ENCODE assay signal across 9 cellular contexts in the genomic region with DNA sequence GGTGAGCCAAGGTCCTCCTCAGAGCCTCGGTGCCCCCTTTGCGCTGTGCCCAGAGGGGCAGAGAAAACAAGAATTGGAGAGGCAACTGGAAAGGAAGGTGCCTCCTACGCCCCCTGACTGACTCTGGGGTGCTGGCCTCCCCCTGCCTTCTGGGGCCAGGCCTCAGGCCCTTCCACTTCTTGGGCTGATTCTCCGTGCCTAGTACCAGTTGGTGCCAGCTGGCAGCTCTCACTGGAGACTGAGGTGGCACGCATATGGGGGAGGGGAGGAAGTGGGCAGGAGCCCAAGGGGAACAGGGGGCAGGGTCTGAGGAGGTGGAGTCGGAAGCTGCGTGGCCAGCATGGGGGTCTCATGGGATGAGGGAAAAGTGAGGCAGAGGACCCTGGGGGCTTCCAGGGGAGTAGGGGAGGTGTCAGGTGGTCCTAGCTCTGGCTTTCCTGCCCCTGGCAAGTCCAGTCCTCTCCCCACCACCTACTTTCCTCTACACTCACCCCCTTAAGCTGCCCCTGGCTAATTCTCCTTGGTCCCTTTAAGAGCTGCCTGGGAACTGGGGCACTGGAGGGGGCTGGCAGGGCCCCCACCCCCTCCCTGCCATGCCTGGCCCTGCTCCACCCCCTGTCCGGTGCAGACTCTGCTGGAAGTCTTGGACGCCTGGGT. TPM values are rescaled to one million over a fixed set of nuclear protein-coding genes. Genes with fewer than 3 reads are reported as not detected.
DNase-seq lines count a peak whose midpoint lies in the region; ATAC-seq and TF ChIP-seq lines count a peak whose summit lies in the region.
"Had no signal": no experiment of that assay in that cellular context is flagged by ENCODE, and none has a peak within 500 bp of the region (broad histone marks: within the 10 kb centered on the region; RNA-seq: fewer than 3 reads in every experiment).

No MANE protein-coding gene starts in this region.

- H3K9me3 ChIP-seq in heart left ventricle (no peaks in the 10 kb centered on the region), right lobe of liver (no peaks in the 10 kb centered on the region), upper lobe of right lung (no peaks in the 10 kb centered on the region)
- H3K9me3 ChIP-seq: esophagus squamous epithelium had no signal

- peak overlapping the region; percentile 71 for H3K4me3 Mint-ChIP-seq in activated T-helper 17 cell treated with anti-CD3 and anti-CD28 coated beads, Interleukin-2, amount 50 U/mL, for 72 hours

- H3K4me1 ChIP-seq in heart left ventricle = peaks cover 5 to 59% (median 15%) of the 10 kb centered on the region in 12 donors
- H3K4me1 ChIP-seq in right lobe of liver = peaks cover 0 to 15% (median 10%) of the 10 kb centered on the region in 4 donors
- peaks cover 26% of the 10 kb centered on the region for H3K4me1 ChIP-seq in upper lobe of right lung

- no peaks in the 10 kb centered on the region for H3K36me3 Mint-ChIP-seq in activated T-helper 17 cell treated with anti-CD3 and anti-CD28 coated beads, Interleukin-2, amount 50 U/mL, for 72 hours (ENCODE audit: low read depth)

- DNase-seq in heart left ventricle (no peak), Right ventricle myocardium inferior (ENCODE audit: missing footprints) (no peak), right lobe of liver (no peak), upper lobe of right lung (no peak), left colon (no peak)
- DNase-seq: esophagus squamous epithelium had no signal

- peaks cover 23% of the 10 kb centered on the region for H3K4me1 Mint-ChIP-seq in activated T-helper 17 cell treated with anti-CD3 and anti-CD28 coated beads, Interleukin-2, amount 50 U/mL, for 72 hours

- ATAC-seq in heart left ventricle = peak in 3 of 4 donors; percentile 7 to 16 (median 12)
- no peak for ATAC-seq in Right ventricle myocardium inferior
- no peak for ATAC-seq in activated T-helper 17 cell treated with anti-CD3 and anti-CD28 coated beads, Interleukin-2, amount 50 U/mL, for 72 hours (replicated peaks)
- ATAC-seq in right lobe of liver = peak; percentile 15 to 51 (median 36)
- peak; percentile 38 for ATAC-seq in upper lobe of right lung
- ATAC-seq in HG03025 (IDR thresholded peaks at IDR 0.05; ENCODE audit: low FRiP score, unreplicated experiment) = no peak
- ATAC-seq in GM19397 (IDR thresholded peaks at IDR 0.05; ENCODE audit: unreplicated experiment) = no peak
- ATAC-seq in left colon = no peak

- H3K36me3 ChIP-seq in heart left ventricle (no peaks in the 10 kb centered on the region), right lobe of liver (no peaks in the 10 kb centered on the region), upper lobe of right lung (no peaks in the 10 kb centered on the region)
- H3K36me3 ChIP-seq: esophagus squamous epithelium had no signal

- H3K27ac Mint-ChIP-seq in activated T-helper 17 cell treated with anti-CD3 and anti-CD28 coated beads, Interleukin-2, amount 50 U/mL, for 72 hours = peak overlapping the region; percentile 89

- TF ChIP-seq CTCF in heart left ventricle (IDR thresholded peaks at IDR 0.05) (no peak), right lobe of liver (IDR thresholded peaks at IDR 0.05) (no peak), upper lobe of right lung (IDR thresholded peaks at IDR 0.05) (no peak)

- H3K27ac ChIP-seq in heart left ventricle = peak overlapping the region in 1 of 12 donors; percentile 18
- H3K27ac ChIP-seq in right lobe of liver = peak overlapping the region in 1 of 3 donors; percentile 27
- H3K27ac ChIP-seq in upper lobe of right lung = peak overlapping the region; percentile 11

- intact Hi-C loops in heart left ventricle (cut with DNase I) = loop anchor here in 9 of 10 donors (1.0 to 10.0 kb wide), 7 partner anchors 45 to 170 kb away; partner anchors contain the start of genes PMF1 (in 1 of the 9) and SLC25A44 (in 1 of the 9)
- intact Hi-C loops in Right ventricle myocardium inferior (cut with DNase I) = loop anchor here (1.0 kb wide), 1 partner anchor 78 kb away; no protein-coding TSS in a partner anchor
- intact Hi-C loops in right lobe of liver (cut with DNase I) = loop anchor here (5.0 kb wide), 1 partner anchor 80 kb away; no protein-coding TSS in a partner anchor
- intact Hi-C loops in upper lobe of right lung (cut with DNase I) = loop anchor here (10.0 kb wide), 1 partner anchor 78 kb away; no protein-coding TSS in a partner anchor
- intact Hi-C loops in left colon (cut with DNase I, micrococcal nuclease) = loop anchor here (5.0 kb wide), 1 partner anchor 80 kb away; no protein-coding TSS in a partner anchor

- TF ChIP-seq POLR2A in heart left ventricle (IDR thresholded peaks at IDR 0.05) (no peak), right lobe of liver (IDR thresholded peaks at IDR 0.05) (no peak)

- H3K4me3 ChIP-seq in heart left ventricle (no peak overlapping the region), right lobe of liver (no peak overlapping the region), upper lobe of right lung (no peak overlapping the region)

- H3K27me3 ChIP-seq in heart left ventricle (peaks cover 0 to 25% (median 5%) of the 10 kb centered on the region in 9 donors), right lobe of liver (no peaks in the 10 kb centered on the region), upper lobe of right lung (no peaks in the 10 kb centered on the region)

- H3K27me3 Mint-ChIP-seq in activated T-helper 17 cell treated with anti-CD3 and anti-CD28 coated beads, Interleukin-2, amount 50 U/mL, for 72 hours = no peaks in the 10 kb centered on the region

- 36 to 47% (median 41%) methylated on average over 7 to 9 of the region's 9 CpGs for WGBS in heart left ventricle, 4 donors
- WGBS in right lobe of liver (ENCODE audit: insufficient coverage, low coverage, low lambda C conversion rate, missing lambda C conversion rate) = 43% methylated on average over 9 of the region's 9 CpGs

- no peaks in the 10 kb centered on the region for H3K9me3 Mint-ChIP-seq in activated T-helper 17 cell treated with anti-CD3 and anti-CD28 coated beads, Interleukin-2, amount 50 U/mL, for 72 hours

RNA-seq across cellular contexts. Expression of gene SEMA4A, which starts 6.5 kb away (rescaled TPM):
- total RNA-seq in heart left ventricle (10 to 100 TPM in 1 of 9 donors, 1 to 10 TPM in 5, under 1 TPM in 3; 0.60 to 10.2 (median 1.6) TPM), Right ventricle myocardium inferior (2.2 TPM), right lobe of liver (1 to 10 TPM in 4 of 6 experiments, under 1 TPM in 2; 0.62 to 2.6 (median 1.3) TPM), upper lobe of right lung (30.7 TPM), left colon (1 to 10 TPM; 3.5 to 6.5 TPM)
- polyA plus RNA-seq in heart left ventricle = 1 to 10 TPM in 1 of 2 donors, under 1 TPM in 1; 0.90 to 1.8 TPM
- total RNA-seq in activated T-helper 17 cell treated with anti-CD3 and anti-CD28 coated beads, Interleukin-2, amount 50 U/mL, for 72 hours = 10 to 100 TPM in 1 of 2 donors, 1 to 10 TPM in 1; 1.8 to 17.6 TPM

RNA-seq across cellular contexts. Expression of gene LMNA, which starts 32.4 kb away (rescaled TPM):
- total RNA-seq in heart left ventricle (100 to 1,000 TPM; 223 to 396 (median 279) TPM), Right ventricle myocardium inferior (288 TPM), right lobe of liver (100 to 1,000 TPM in 3 of 6 experiments, 10 to 100 TPM in 3; 79.4 to 129 (median 98.8) TPM), upper lobe of right lung (235 TPM), left colon (100 to 1,000 TPM; 335 to 478 TPM)
- 100 to 1,000 TPM; 257 to 272 TPM for polyA plus RNA-seq in heart left ventricle
- total RNA-seq in activated T-helper 17 cell treated with anti-CD3 and anti-CD28 coated beads, Interleukin-2, amount 50 U/mL, for 72 hours = 100 to 1,000 TPM; 150 to 338 TPM

RNA-seq across cellular contexts. Expression of gene SLC25A44, which starts 47.0 kb away (rescaled TPM):
- 10 to 100 TPM; 16.4 to 27.4 (median 20.5) TPM for total RNA-seq in heart left ventricle
- 10 to 100 TPM in 1 of 2 donors, 1 to 10 TPM in 1; 5.8 to 29.3 TPM for polyA plus RNA-seq in heart left ventricle
- total RNA-seq in Right ventricle myocardium inferior = 16.3 TPM
- total RNA-seq in activated T-helper 17 cell treated with anti-CD3 and anti-CD28 coated beads, Interleukin-2, amount 50 U/mL, for 72 hours = 10 to 100 TPM; 23.5 to 38.1 TPM
- total RNA-seq in right lobe of liver = 10 to 100 TPM; 19.1 to 30.5 (median 20.0) TPM
- 24.9 TPM for total RNA-seq in upper lobe of right lung
- 10 to 100 TPM; 21.3 to 30.3 TPM for total RNA-seq in left colon

Comparison
In these comparisons a context has a peak if more than half of its experiments do, and no peak if none do; other contexts are left out.
1. ATAC-seq: peak in heart left ventricle (3 of 4), right lobe of liver (4 of 4) and upper lobe of right lung (single experiment); none in Right ventricle myocardium inferior (single experiment), activated T-helper 17 cell treated with anti-CD3 and anti-CD28 coated beads, Interleukin-2, amount 50 U/mL, for 72 hours (single experiment), HG03025 (single experiment), GM19397 (single experiment) and left colon (single experiment).